ENCODE assay signal across 2 cellular contexts in the genomic region with DNA sequence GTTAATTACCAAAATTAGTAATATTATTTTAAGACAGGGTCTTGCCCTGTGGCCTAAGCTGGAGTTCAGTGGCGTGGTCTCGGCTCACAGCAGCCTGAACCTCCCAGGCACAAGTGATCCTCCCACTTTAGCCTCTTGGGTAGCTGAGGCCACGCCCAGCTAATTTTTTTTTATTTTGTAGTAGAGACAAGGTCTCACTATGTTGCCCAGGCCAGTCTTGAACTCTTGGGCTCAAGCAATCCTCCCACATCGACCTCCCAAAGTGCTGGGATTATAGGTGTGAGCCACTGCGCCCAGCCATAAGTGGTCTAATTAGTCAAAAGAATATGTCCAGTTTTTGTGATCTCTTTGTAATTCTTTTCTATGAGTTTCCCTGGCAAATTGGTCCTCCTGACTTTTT.
TF ChIP-seq lines count a peak whose summit lies in the region.

No MANE protein-coding gene starts in this region.

TF ChIP-seq in GM23338, 12 proteins besides CTCF, POLR2A, EP300 and RAD21 (continues in another document):
- TF ChIP-seq, protein P1, sequence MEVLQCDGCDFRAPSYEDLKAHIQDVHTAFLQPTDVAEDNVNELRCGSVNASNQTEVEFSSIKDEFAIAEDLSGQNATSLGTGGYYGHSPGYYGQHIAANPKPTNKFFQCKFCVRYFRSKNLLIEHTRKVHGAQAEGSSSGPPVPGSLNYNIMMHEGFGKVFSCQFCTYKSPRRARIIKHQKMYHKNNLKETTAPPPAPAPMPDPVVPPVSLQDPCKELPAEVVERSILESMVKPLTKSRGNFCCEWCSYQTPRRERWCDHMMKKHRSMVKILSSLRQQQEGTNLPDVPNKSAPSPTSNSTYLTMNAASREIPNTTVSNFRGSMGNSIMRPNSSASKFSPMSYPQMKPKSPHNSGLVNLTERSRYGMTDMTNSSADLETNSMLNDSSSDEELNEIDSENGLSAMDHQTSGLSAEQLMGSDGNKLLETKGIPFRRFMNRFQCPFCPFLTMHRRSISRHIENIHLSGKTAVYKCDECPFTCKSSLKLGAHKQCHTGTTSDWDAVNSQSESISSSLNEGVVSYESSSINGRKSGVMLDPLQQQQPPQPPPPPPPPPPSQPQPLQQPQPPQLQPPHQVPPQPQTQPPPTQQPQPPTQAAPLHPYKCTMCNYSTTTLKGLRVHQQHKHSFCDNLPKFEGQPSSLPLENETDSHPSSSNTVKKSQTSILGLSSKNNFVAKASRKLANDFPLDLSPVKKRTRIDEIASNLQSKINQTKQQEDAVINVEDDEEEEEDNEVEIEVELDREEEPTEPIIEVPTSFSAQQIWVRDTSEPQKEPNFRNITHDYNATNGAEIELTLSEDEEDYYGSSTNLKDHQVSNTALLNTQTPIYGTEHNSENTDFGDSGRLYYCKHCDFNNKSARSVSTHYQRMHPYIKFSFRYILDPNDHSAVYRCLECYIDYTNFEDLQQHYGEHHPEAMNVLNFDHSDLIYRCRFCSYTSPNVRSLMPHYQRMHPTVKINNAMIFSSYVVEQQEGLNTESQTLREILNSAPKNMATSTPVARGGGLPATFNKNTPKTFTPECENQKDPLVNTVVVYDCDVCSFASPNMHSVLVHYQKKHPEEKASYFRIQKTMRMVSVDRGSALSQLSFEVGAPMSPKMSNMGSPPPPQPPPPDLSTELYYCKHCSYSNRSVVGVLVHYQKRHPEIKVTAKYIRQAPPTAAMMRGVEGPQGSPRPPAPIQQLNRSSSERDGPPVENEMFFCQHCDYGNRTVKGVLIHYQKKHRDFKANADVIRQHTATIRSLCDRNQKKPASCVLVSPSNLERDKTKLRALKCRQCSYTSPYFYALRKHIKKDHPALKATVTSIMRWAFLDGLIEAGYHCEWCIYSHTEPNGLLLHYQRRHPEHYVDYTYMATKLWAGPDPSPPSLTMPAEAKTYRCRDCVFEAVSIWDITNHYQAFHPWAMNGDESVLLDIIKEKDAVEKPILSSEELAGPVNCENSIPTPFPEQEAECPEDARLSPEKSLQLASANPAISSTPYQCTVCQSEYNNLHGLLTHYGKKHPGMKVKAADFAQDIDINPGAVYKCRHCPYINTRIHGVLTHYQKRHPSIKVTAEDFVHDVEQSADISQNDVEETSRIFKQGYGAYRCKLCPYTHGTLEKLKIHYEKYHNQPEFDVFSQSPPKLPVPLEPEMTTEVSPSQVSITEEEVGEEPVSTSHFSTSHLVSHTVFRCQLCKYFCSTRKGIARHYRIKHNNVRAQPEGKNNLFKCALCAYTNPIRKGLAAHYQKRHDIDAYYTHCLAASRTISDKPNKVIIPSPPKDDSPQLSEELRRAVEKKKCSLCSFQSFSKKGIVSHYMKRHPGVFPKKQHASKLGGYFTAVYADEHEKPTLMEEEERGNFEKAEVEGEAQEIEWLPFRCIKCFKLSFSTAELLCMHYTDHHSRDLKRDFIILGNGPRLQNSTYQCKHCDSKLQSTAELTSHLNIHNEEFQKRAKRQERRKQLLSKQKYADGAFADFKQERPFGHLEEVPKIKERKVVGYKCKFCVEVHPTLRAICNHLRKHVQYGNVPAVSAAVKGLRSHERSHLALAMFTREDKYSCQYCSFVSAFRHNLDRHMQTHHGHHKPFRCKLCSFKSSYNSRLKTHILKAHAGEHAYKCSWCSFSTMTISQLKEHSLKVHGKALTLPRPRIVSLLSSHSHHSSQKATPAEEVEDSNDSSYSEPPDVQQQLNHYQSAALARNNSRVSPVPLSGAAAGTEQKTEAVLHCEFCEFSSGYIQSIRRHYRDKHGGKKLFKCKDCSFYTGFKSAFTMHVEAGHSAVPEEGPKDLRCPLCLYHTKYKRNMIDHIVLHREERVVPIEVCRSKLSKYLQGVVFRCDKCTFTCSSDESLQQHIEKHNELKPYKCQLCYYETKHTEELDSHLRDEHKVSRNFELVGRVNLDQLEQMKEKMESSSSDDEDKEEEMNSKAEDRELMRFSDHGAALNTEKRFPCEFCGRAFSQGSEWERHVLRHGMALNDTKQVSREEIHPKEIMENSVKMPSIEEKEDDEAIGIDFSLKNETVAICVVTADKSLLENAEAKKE (CRISPR knock-in tag; IDR thresholded peaks at IDR 0.05), result no peak
- TF ChIP-seq JUNB (IDR thresholded peaks at IDR 0.05; ENCODE audit: unreplicated experiment) (no peak), ZNF114 (CRISPR knock-in tag; IDR thresholded peaks at IDR 0.05) (no peak), CREB1 (CRISPR knock-in tag; IDR thresholded peaks at IDR 0.05; ENCODE audit: low read depth) (no peak), NANOG (IDR thresholded peaks at IDR 0.05; ENCODE audit: borderline replicate concordance) (no peak), STAT1 (IDR thresholded peaks at IDR 0.05; ENCODE audit: unreplicated experiment) (no peak), ETS1 (IDR thresholded peaks at IDR 0.05) (no peak), ZNF331 (CRISPR knock-in tag; IDR thresholded peaks at IDR 0.05; ENCODE audit: low read depth) (no peak), EZH2phosphoT487 (IDR thresholded peaks at IDR 0.05; ENCODE audit: unreplicated experiment) (no peak)
- TF ChIP-seq, protein P2, sequence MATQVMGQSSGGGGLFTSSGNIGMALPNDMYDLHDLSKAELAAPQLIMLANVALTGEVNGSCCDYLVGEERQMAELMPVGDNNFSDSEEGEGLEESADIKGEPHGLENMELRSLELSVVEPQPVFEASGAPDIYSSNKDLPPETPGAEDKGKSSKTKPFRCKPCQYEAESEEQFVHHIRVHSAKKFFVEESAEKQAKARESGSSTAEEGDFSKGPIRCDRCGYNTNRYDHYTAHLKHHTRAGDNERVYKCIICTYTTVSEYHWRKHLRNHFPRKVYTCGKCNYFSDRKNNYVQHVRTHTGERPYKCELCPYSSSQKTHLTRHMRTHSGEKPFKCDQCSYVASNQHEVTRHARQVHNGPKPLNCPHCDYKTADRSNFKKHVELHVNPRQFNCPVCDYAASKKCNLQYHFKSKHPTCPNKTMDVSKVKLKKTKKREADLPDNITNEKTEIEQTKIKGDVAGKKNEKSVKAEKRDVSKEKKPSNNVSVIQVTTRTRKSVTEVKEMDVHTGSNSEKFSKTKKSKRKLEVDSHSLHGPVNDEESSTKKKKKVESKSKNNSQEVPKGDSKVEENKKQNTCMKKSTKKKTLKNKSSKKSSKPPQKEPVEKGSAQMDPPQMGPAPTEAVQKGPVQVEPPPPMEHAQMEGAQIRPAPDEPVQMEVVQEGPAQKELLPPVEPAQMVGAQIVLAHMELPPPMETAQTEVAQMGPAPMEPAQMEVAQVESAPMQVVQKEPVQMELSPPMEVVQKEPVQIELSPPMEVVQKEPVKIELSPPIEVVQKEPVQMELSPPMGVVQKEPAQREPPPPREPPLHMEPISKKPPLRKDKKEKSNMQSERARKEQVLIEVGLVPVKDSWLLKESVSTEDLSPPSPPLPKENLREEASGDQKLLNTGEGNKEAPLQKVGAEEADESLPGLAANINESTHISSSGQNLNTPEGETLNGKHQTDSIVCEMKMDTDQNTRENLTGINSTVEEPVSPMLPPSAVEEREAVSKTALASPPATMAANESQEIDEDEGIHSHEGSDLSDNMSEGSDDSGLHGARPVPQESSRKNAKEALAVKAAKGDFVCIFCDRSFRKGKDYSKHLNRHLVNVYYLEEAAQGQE (IDR thresholded peaks at IDR 0.05; ENCODE audit: unreplicated experiment), result no peak

TF ChIP-seq in HEK293, 187 proteins besides CTCF, POLR2A, EP300 and RAD21 (continued from another document):
- TF ChIP-seq ZBTB6 (tag by site-specific recombination; IDR thresholded peaks at IDR 0.05) (no peak), ZNF776 (tag by site-specific recombination; IDR thresholded peaks at IDR 0.05; ENCODE audit: borderline replicate concordance) (no peak), ZNF121 (tag by site-specific recombination; IDR thresholded peaks at IDR 0.05) (peak; percentile 65; the same call in 1 of the 2 replicates), HOXD13 (CRISPR knock-in tag; IDR thresholded peaks at IDR 0.05; ENCODE audit: borderline replicate concordance) (no peak), BCL11A (tag by site-specific recombination; IDR thresholded peaks at IDR 0.05; ENCODE audit: low read depth) (no peak), ZNF501 (tag by site-specific recombination; IDR thresholded peaks at IDR 0.05) (no peak), ZNF362 (tag by site-specific recombination; IDR thresholded peaks at IDR 0.05) (peak; percentile 37; the same call in 1 of the 2 replicates), ZNF48 (tag by site-specific recombination; IDR thresholded peaks at IDR 0.05) (no peak)
